In the genomic region with DNA sequence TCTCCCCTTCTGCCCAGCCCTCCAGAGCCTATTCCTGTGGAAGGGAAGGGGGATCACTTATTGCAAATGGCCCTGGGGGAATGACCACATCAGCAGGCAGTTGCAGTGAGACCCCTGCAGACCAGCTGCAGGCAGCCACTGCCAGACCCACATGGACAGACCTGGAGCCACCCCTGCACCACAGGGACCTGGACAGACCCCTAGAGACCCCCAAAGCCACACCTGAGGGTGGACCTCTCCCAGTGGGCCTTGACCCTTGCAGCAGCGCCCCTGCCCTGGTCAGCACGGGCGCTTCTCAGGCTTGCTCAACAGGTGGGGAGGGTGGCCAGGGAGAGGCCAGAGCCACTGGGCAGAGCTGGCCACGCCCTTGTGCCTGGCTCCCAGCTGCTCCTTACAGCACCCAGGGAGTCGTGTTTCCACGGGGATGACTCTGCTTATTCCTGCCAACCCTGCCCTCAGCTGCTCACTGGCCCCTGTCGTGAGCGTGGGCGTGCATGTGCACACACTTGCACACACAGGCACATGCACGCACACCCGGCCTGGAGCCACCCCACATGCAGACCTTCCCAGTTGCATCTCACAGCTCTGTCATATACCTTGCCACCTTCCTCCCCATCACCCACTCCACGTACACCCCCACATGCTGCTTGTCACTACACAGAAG, we compare ENCODE assay signal across 12 cellular contexts. TPM values are rescaled to one million over a fixed set of nuclear protein-coding genes. Genes with fewer than 3 reads are reported as not detected.
DNase-seq lines count a peak whose midpoint lies in the region; ATAC-seq, FAIRE-seq and TF ChIP-seq lines count a peak whose summit lies in the region.
"Had no signal": no experiment of that assay in that cellular context is flagged by ENCODE, and none has a peak within 500 bp of the region (broad histone marks: within the 10 kb centered on the region; RNA-seq: fewer than 3 reads in every experiment).

No MANE protein-coding gene starts in this region.

- no peak for TF ChIP-seq POLR2A in breast epithelium (IDR thresholded peaks at IDR 0.05)

- H3K36me3 ChIP-seq in breast epithelium, result no peaks in the 10 kb centered on the region
- no peaks in the 10 kb centered on the region for H3K36me3 ChIP-seq in A673 (ENCODE audit: insufficient read depth, low read length, poor library complexity, severe bottlenecking)
- H3K36me3 ChIP-seq: colonic mucosa had no signal

- H3K4me3 Mint-ChIP-seq in MCF 10A (ENCODE audit: unreplicated experiment), result peak overlapping the region; percentile 9
- no peak overlapping the region for H3K4me3 Mint-ChIP-seq in glutamatergic neuron (ENCODE audit: unreplicated experiment)
- H3K4me3 Mint-ChIP-seq: activated B cell treated with CpG ODN at 0.5 μM for 24 hours had no signal

- no peaks in the 10 kb centered on the region for H3K4me1 ChIP-seq in breast epithelium
- H3K4me1 ChIP-seq in A673 (ENCODE audit: insufficient read depth, low read length, poor library complexity, severe bottlenecking), result no peaks in the 10 kb centered on the region
- H3K4me1 ChIP-seq: colonic mucosa had no signal

- H3K27me3 ChIP-seq in breast epithelium (no peaks in the 10 kb centered on the region), A673 (replicated peaks; ENCODE audit: insufficient read depth, low read depth, low read length, poor library complexity) (no peaks in the 10 kb centered on the region)
- H3K27me3 ChIP-seq: colonic mucosa had no signal

- TF ChIP-seq CTCF in MCF 10A (IDR thresholded peaks at IDR 0.05; ENCODE audit: unreplicated experiment) (no peak), breast epithelium (IDR thresholded peaks at IDR 0.05) (no peak), glutamatergic neuron (IDR thresholded peaks at IDR 0.05; ENCODE audit: partially characterized antibody, unreplicated experiment) (no peak), A673 (conservative IDR thresholded peaks at IDR 0.05; ENCODE audit: low read depth, low read length) (no peak)

- no peaks in the 10 kb centered on the region for H3K9me3 ChIP-seq in breast epithelium
- no peaks in the 10 kb centered on the region for H3K9me3 ChIP-seq in A673 (ENCODE audit: low read depth, low read length, poor library complexity, severe bottlenecking)
- H3K9me3 ChIP-seq: colonic mucosa had no signal

- POLR2A ChIA-PET in MCF 10A (lab: Yijun Ruan, JAX), result no interaction called here
- POLR2A ChIA-PET in A673 (lab: Charles Lee; ENCODE audit: low non-redundant PET), result no interaction called here

- DNase-seq in MCF 10A (ENCODE audit: unreplicated experiment) (peak; percentile 59), breast epithelium (ENCODE audit: low spot score in 2 of 2) (no peak), NCI-H774 (lab: John Stamatoyannopoulos, UW) (peak; percentile 15), glutamatergic neuron (no peak), urothelium cell line (ENCODE audit: low spot score) (peak; percentile 70), A673 (ENCODE audit: low spot score) (no peak)
- no peak for DNase-seq in activated naive CD4-positive, alpha-beta T cell treated with anti-CD3 and anti-CD28 coated beads, Interleukin-2, amount 50 U/mL, for 72 hours (ENCODE audit: low spot score in 2 of 2)
- DNase-seq in NK-92 treated with Interleukin-12 subunit alpha and Interleukin-12 subunit beta, amount 100 ng/mL, for 24 hours (lab: John Stamatoyannopoulos, UW), result no peak
- DNase-seq: activated B cell treated with CpG ODN at 0.5 μM for 24 hours, colonic mucosa, hippocampal formation had no signal

- no peaks in the 10 kb centered on the region for H3K27me3 Mint-ChIP-seq in MCF 10A (ENCODE audit: insufficient read depth, unreplicated experiment)
- peaks cover 15% of the 10 kb centered on the region for H3K27me3 Mint-ChIP-seq in glutamatergic neuron (ENCODE audit: unreplicated experiment)

- peak; percentile 98 for FAIRE-seq in urothelium cell line (lab: Jason Lieb, UNC)

- intact Hi-C loops in MCF 10A (cut with micrococcal nuclease) (no loop called here), breast epithelium (cut with DNase I; ENCODE audit: low total_unique reads) (no loop called here), A673 (cut with micrococcal nuclease; ENCODE audit: unreplicated experiment) (no loop called here)

- ATAC-seq in activated naive CD4-positive, alpha-beta T cell treated with anti-CD3 and anti-CD28 coated beads, Interleukin-2, amount 50 U/mL, for 72 hours, result no peak

- H3K4me3 ChIP-seq in breast epithelium (no peak overlapping the region), A673 (ENCODE audit: low read depth, low read length, poor library complexity, severe bottlenecking) (no peak overlapping the region)
- H3K4me3 ChIP-seq: colonic mucosa had no signal

- no TSS peak for BruUV-seq in MCF 10A (replicated peaks; lab: Mats Ljungman, UMichigan)
- BruUV-seq in A673 (replicated peaks; lab: Mats Ljungman, UMichigan), result no TSS peak

- H3K4me1 Mint-ChIP-seq in MCF 10A (ENCODE audit: insufficient read depth, unreplicated experiment), result peaks cover 20% of the 10 kb centered on the region
- peaks cover 7% of the 10 kb centered on the region for H3K4me1 Mint-ChIP-seq in glutamatergic neuron (ENCODE audit: low read depth, unreplicated experiment)

- H3K27ac ChIP-seq in breast epithelium (no peak overlapping the region), A673 (ENCODE audit: low read depth, low read length, poor library complexity, severe bottlenecking) (no peak overlapping the region)
- H3K27ac ChIP-seq: C4-2B, colonic mucosa had no signal

- no peaks in the 10 kb centered on the region for H3K9me3 Mint-ChIP-seq in MCF 10A (ENCODE audit: unreplicated experiment)
- H3K9me3 Mint-ChIP-seq in glutamatergic neuron (ENCODE audit: unreplicated experiment), result peaks cover 17% of the 10 kb centered on the region
- no peaks in the 10 kb centered on the region for H3K9me3 Mint-ChIP-seq in activated naive CD4-positive, alpha-beta T cell treated with anti-CD3 and anti-CD28 coated beads, Interleukin-2, amount 50 U/mL, for 72 hours
- H3K9me3 Mint-ChIP-seq: activated B cell treated with CpG ODN at 0.5 μM for 24 hours had no signal

- H3K27ac Mint-ChIP-seq in MCF 10A (ENCODE audit: low read depth, unreplicated experiment), result no peak overlapping the region
- peak overlapping the region; percentile 5 for H3K27ac Mint-ChIP-seq in glutamatergic neuron (ENCODE audit: unreplicated experiment)
- no peak overlapping the region for H3K27ac Mint-ChIP-seq in activated naive CD4-positive, alpha-beta T cell treated with anti-CD3 and anti-CD28 coated beads, Interleukin-2, amount 50 U/mL, for 72 hours
- H3K27ac Mint-ChIP-seq: activated B cell treated with CpG ODN at 0.5 μM for 24 hours had no signal

- CTCF ChIA-PET in MCF 10A (lab: Yijun Ruan, JAX), result interaction anchor here (0.6 to 1.3 kb wide), 5 partner anchors 20 to 434 kb away, joined by 3 to 6 read pairs (median 4); no protein-coding TSS in a partner anchor
- CTCF ChIA-PET in A673 (lab: Charles Lee), result no interaction called here

- no peaks in the 10 kb centered on the region for H3K36me3 Mint-ChIP-seq in MCF 10A (ENCODE audit: insufficient read depth, unreplicated experiment)
- no peaks in the 10 kb centered on the region for H3K36me3 Mint-ChIP-seq in glutamatergic neuron (ENCODE audit: unreplicated experiment)
- no peaks in the 10 kb centered on the region for H3K36me3 Mint-ChIP-seq in activated naive CD4-positive, alpha-beta T cell treated with anti-CD3 and anti-CD28 coated beads, Interleukin-2, amount 50 U/mL, for 72 hours

RNA-seq across cellular contexts. Expression of gene SCN4A, which starts 1.3 kb away (rescaled TPM):
- total RNA-seq in MCF 10A (2022) (0.05 TPM in 1 of 2 replicates, not detected in the other), breast epithelium (10 to 100 TPM in 2 of 3 donors, 1 to 10 TPM in 1; 1.0 to 16.7 (median 10.2) TPM), glutamatergic neuron (ENCODE audit: unreplicated experiment) (7.9 TPM), A673 (2021) (0.56 and 0.79 TPM in 2 replicates)
- total RNA-seq in activated naive CD4-positive, alpha-beta T cell treated with anti-CD3 and anti-CD28 coated beads, Interleukin-2, amount 50 U/mL, for 72 hours, result under 1 TPM in 1 of 2 donors, not detected in 1; 0.10 TPM

RNA-seq across cellular contexts. Expression of gene PRR29, which starts 24.1 kb away (rescaled TPM):
- not detected in 2 replicates for total RNA-seq in MCF 10A (2022)
- total RNA-seq in breast epithelium, result 1 to 10 TPM in 1 of 3 donors, under 1 TPM in 2; 0.15 to 1.3 (median 0.16) TPM
- not detected for total RNA-seq in glutamatergic neuron (ENCODE audit: unreplicated experiment)
- total RNA-seq in activated naive CD4-positive, alpha-beta T cell treated with anti-CD3 and anti-CD28 coated beads, Interleukin-2, amount 50 U/mL, for 72 hours, result 1 to 10 TPM in 1 of 2 donors, under 1 TPM in 1; 0.86 to 1.8 TPM
- 0.37 TPM in 1 of 2 replicates, not detected in the other for total RNA-seq in A673 (2021)
- total RNA-seq: activated B cell treated with CpG ODN at 0.5 μM for 24 hours had no signal

RNA-seq across cellular contexts. Expression of gene CD79B, which starts 41.9 kb away (rescaled TPM):
- total RNA-seq in MCF 10A (2022), result not detected in 2 replicates
- total RNA-seq in breast epithelium, result 1 to 10 TPM; 2.2 to 7.9 (median 3.4) TPM
- not detected for total RNA-seq in glutamatergic neuron (ENCODE audit: unreplicated experiment)
- 10 to 100 TPM; 28.7 to 52.6 TPM for total RNA-seq in activated naive CD4-positive, alpha-beta T cell treated with anti-CD3 and anti-CD28 coated beads, Interleukin-2, amount 50 U/mL, for 72 hours
- total RNA-seq in A673 (2021), result 0.39 and 0.72 TPM in 2 replicates

RNA-seq across cellular contexts. Expression of gene ICAM2, which starts 46.4 kb away (rescaled TPM):
- total RNA-seq in MCF 10A (2022) (0.34 TPM in 1 of 2 replicates, not detected in the other), breast epithelium (100 to 1,000 TPM in 1 of 3 donors, 10 to 100 TPM in 2; 26.1 to 106 (median 32.2) TPM), glutamatergic neuron (ENCODE audit: unreplicated experiment) (not detected), A673 (2021) (0.99 and 1.2 TPM in 2 replicates)
- 10 to 100 TPM; 21.9 to 45.2 TPM for total RNA-seq in activated naive CD4-positive, alpha-beta T cell treated with anti-CD3 and anti-CD28 coated beads, Interleukin-2, amount 50 U/mL, for 72 hours

RNA-seq across cellular contexts. Expression of gene GH1, which starts 55.4 kb away (rescaled TPM):
- not detected in 2 replicates for total RNA-seq in MCF 10A (2022)
- total RNA-seq in breast epithelium, result not detected
- not detected for total RNA-seq in glutamatergic neuron (ENCODE audit: unreplicated experiment)
- total RNA-seq in activated naive CD4-positive, alpha-beta T cell treated with anti-CD3 and anti-CD28 coated beads, Interleukin-2, amount 50 U/mL, for 72 hours, result 1 to 10 TPM in 1 of 2 donors, not detected in 1; 1.0 TPM
- total RNA-seq in A673 (2021), result not detected in 2 replicates
- total RNA-seq: activated B cell treated with CpG ODN at 0.5 μM for 24 hours, colonic mucosa had no signal

Comparison
In these comparisons a context has a peak if more than half of its experiments do, and no peak if none do; other contexts are left out.
1. DNase-seq: peak in MCF 10A (single experiment), NCI-H774 (single experiment) and urothelium cell line (single experiment); none in breast epithelium (0 of 2), glutamatergic neuron (single experiment), activated naive CD4-positive, alpha-beta T cell treated with anti-CD3 and anti-CD28 coated beads, Interleukin-2, amount 50 U/mL, for 72 hours (0 of 2), NK-92 treated with Interleukin-12 subunit alpha and Interleukin-12 subunit beta, amount 100 ng/mL, for 24 hours (single experiment) and A673 (single experiment).